Comparison of ENCODE assay signal across 14 cellular contexts in genomic region chr6:11851405-11851804, GRCh38.
DNase-seq lines count a peak whose midpoint lies in the region; ATAC-seq, FAIRE-seq and TF ChIP-seq lines count a peak whose summit lies in the region.
"Had no signal": no experiment of that assay in that cellular context is flagged by ENCODE, and none has a peak within 500 bp of the region (broad histone marks: within the 10 kb centered on the region; RNA-seq: fewer than 3 reads in every experiment).

No MANE protein-coding gene starts in this region.

- H2AFZ ChIP-seq in smooth muscle cell (ENCODE audit: low read depth): no peak overlapping the region

- no peak overlapping the region for H3K4me3 ChIP-seq in smooth muscle cell

- TF ChIP-seq POLR2A in GM12892 (IDR thresholded peaks at IDR 0.05; ENCODE audit: low read depth, low read length): peak; percentile 72; the same call in 1 of the 2 replicates

- ATAC-seq in esophagus mucosa (peak; percentile 85), GM18867 (IDR thresholded peaks at IDR 0.05; ENCODE audit: unreplicated experiment) (no peak), HG03045 (IDR thresholded peaks at IDR 0.05; ENCODE audit: unreplicated experiment) (no peak)

- no peaks in the 10 kb centered on the region for H3K9me3 ChIP-seq in smooth muscle cell (replicated peaks; ENCODE audit: low read depth)

- FAIRE-seq in GM12892 (lab: Jason Lieb, UNC): peak; percentile 93

- no peak overlapping the region for H3K4me2 ChIP-seq in smooth muscle cell

- H3K27me3 ChIP-seq in smooth muscle cell (ENCODE audit: low read depth): no peaks in the 10 kb centered on the region

- peaks cover 10% of the 10 kb centered on the region for H3F3A ChIP-seq in smooth muscle cell (ENCODE audit: low read depth)

- H3K9ac ChIP-seq in smooth muscle cell (ENCODE audit: low read depth): no peak overlapping the region

- H4K20me1 ChIP-seq in smooth muscle cell (ENCODE audit: low read depth): no peaks in the 10 kb centered on the region

- peak overlapping the region; percentile 13 for H3K27ac ChIP-seq in smooth muscle cell (ENCODE audit: low read depth)

- H3K4me1 ChIP-seq in smooth muscle cell (ENCODE audit: low read depth): peaks cover 6% of the 10 kb centered on the region

- no peaks in the 10 kb centered on the region for H3K79me2 ChIP-seq in smooth muscle cell (ENCODE audit: low read depth)

- DNase-seq in GM12892 (ENCODE audit: insufficient read length): no peak
- DNase-seq in NCI-H446 (lab: John Stamatoyannopoulos, UW): peak; percentile 70 to 89
- DNase-seq in smooth muscle cell (lab: John Stamatoyannopoulos, UW; ENCODE audit: unreplicated experiment): no peak
- DNase-seq in NCI-H69 (lab: John Stamatoyannopoulos, UW): no peak
- DNase-seq in activated CD4-positive, alpha-beta T cell treated with anti-CD3 and anti-CD28 coated beads, Interleukin-2, amount 50 U/mL, for 48 hours: no peak
- DNase-seq: activated CD4-positive, alpha-beta T cell treated with anti-CD3 and anti-CD28 coated beads for 1 hour; activated naive CD4-positive, alpha-beta T cell treated with anti-CD3 and anti-CD28 coated beads for 36 hours; naive B cell; NCI-H2107; SIG-M5; stimulated activated naive B cell treated with anti-CD40 and anti-IgM and Interleukin-4, amounts not matched to agents 10 μg/mL and 1 μg/mL and 100 μg/mL, for 72 hours had no signal

- WGBS in smooth muscle cell (ENCODE audit: low lambda C conversion rate): 35% methylated on average over 4 of the region's 4 CpGs

- no peak for TF ChIP-seq CTCF in smooth muscle cell (IDR thresholded peaks at IDR 0.05; ENCODE audit: borderline replicate concordance, insufficient read depth, poor library complexity, severe bottlenecking)

- H3K36me3 ChIP-seq in smooth muscle cell (ENCODE audit: low read depth): no peaks in the 10 kb centered on the region

Comparison
In these comparisons a context has a peak if more than half of its experiments do, and no peak if none do; other contexts are left out.
1. DNase-seq: peak in NCI-H446 (2 of 2); none in GM12892 (single experiment), smooth muscle cell (single experiment), NCI-H69 (single experiment) and activated CD4-positive, alpha-beta T cell treated with anti-CD3 and anti-CD28 coated beads, Interleukin-2, amount 50 U/mL, for 48 hours (0 of 2).